ENCODE assay signal across 8 cellular contexts in genomic region chr5:115601709-115602584, GRCh38. TPM values are rescaled to one million over a fixed set of nuclear protein-coding genes. Genes with fewer than 3 reads are reported as not detected.
A peak's percentile ranks its signal among the peaks of the same experiment; 100 is the strongest.
DNase-seq lines count a peak whose midpoint lies in the region; ATAC-seq and TF ChIP-seq lines count a peak whose summit lies in the region.

Gene TICAM2 (minus strand): TSS chr5:115602479. CDS start chr5:115581256, 21,223 bp downstream.

- H3K9me3 ChIP-seq in WERI-Rb-1 (ENCODE audit: severe bottlenecking), result no peaks in the 10 kb centered on the region

- peak within 1 kb of the TSS; percentile 44 for H3K4me3 ChIP-seq in HL-60 (replicated peaks; ENCODE audit: insufficient read depth, low read length)
- peak within 1 kb of the TSS; percentile 76 for H3K4me3 ChIP-seq in WERI-Rb-1 (ENCODE audit: low read depth, low read length)

- DNase-seq in Daoy (ENCODE audit: low read depth), result peak; percentile 63
- DNase-seq in HL-60 (ENCODE audit: low read depth in 1 of 2, low spot score in 1 of 2), result peak; percentile 17 to 61
- peak; percentile 68 for DNase-seq in WERI-Rb-1
- DNase-seq in central memory CD4-positive, alpha-beta T cell, result peak; percentile 47
- DNase-seq in kidney tubule cell (ENCODE audit: low spot score), result peak; percentile 69
- peak; percentile 34 to 59 for DNase-seq in stimulated activated CD4-positive, alpha-beta T cell treated with anti-CD3 and anti-CD28 coated beads, Interleukin-1b, Interleukin-23, amount 100 ng/mL, for 4 hours (ENCODE audit: low read depth in 2 of 2)
- DNase-seq in NCI-H187 treated with DMSO at 0.1 percent for 48 hours (lab: John Stamatoyannopoulos, UW), result no peak

- TF ChIP-seq CTCF in HL-60 (IDR thresholded peaks at IDR 0.05; ENCODE audit: insufficient read depth, low read length) (no peak), WERI-Rb-1 (IDR thresholded peaks at IDR 0.05; ENCODE audit: low read depth, low read length) (peak; percentile 33)

- peak; percentile 63 for ATAC-seq in GM21360 (IDR thresholded peaks at IDR 0.05; ENCODE audit: unreplicated experiment)

- H3K27ac ChIP-seq in HL-60 (replicated peaks) (no peak within 1 kb of the TSS), WERI-Rb-1 (peak within 1 kb of the TSS; percentile 84)

- no peaks in the 10 kb centered on the region for H3K36me3 ChIP-seq in WERI-Rb-1

- no peaks in the 10 kb centered on the region for H3K27me3 ChIP-seq in HL-60 (ENCODE audit: insufficient read depth, poor library complexity, severe bottlenecking)
- H3K27me3 ChIP-seq in WERI-Rb-1 (ENCODE audit: insufficient read depth, low read depth, severe bottlenecking), result no peaks in the 10 kb centered on the region

RNA-seq across cellular contexts. Expression of gene TICAM2, which starts in this region (rescaled TPM):
- total RNA-seq in Daoy (2014; rRNA removed; shearing (Covaris generic)), result 0.30 and 0.40 TPM in 2 replicates

Comparison
In these comparisons a context has a peak if more than half of its experiments do, and no peak if none do; other contexts are left out.
1. Peak in DNase-seq in Daoy; RNA of the gene not detected or under 1 TPM.